Comparison of ENCODE assay signal across 18 cellular contexts in the genomic region with DNA sequence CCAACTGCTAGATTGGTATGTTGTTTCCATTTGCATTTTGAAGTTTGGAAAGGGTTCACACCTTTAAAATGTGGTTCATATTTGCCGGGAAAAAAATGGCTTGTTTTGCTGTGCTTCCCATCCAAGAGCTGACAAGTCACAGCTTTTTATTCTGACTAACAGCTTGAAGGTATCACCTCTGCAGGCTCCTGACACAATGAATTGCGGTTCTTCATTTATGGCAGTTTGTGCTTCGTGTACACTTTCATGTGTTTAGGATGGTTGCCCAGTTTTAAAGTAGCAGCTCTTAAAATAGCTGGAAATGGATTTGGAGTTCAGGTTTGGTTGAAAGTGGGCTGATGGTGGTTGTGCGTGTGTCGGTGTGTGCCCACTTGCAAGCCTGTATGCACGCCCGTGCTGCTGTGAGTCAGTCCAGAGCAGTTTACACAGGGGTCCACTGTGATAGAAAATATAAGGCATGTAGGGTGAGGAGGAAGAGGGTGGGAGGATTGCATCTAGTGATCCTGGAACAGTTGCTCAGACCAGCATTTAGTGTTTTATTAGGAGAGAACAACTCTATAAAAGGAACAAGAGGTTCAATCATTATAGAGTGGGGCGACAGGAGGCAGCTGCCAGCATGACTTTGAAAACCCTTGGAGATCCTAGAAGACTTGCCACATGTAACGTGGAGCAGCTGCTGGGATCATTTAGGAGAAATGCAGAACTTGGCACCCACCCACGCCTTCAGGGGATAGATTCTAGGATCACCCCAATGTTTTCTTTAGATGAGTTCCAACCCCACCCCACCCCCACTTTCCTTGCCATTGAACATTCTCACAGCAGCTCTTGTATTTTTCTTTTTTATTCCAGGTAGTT.
DNase-seq lines count a peak whose midpoint lies in the region; ATAC-seq and TF ChIP-seq lines count a peak whose summit lies in the region.
"Had no signal": no experiment of that assay in that cellular context is flagged by ENCODE, and none has a peak within 500 bp of the region (broad histone marks: within the 10 kb centered on the region; RNA-seq: fewer than 3 reads in every experiment).

No MANE protein-coding gene starts in this region.

- H3K27ac ChIP-seq in right atrium auricular region (no peak overlapping the region), coronary artery (no peak overlapping the region), tibial nerve (no peak overlapping the region)
- H3K27ac ChIP-seq: thyroid gland had no signal

- H3K27me3 ChIP-seq in right atrium auricular region: no peaks in the 10 kb centered on the region
- no peaks in the 10 kb centered on the region for H3K27me3 ChIP-seq in tibial nerve
- H3K27me3 ChIP-seq: thyroid gland had no signal

- H3K4me3 ChIP-seq in right atrium auricular region (no peak overlapping the region), coronary artery (peak overlapping the region; percentile 1), tibial nerve (no peak overlapping the region)
- H3K4me3 ChIP-seq: thyroid gland had no signal

- TF ChIP-seq CTCF in right atrium auricular region (IDR thresholded peaks at IDR 0.05) (no peak), coronary artery (IDR thresholded peaks at IDR 0.05) (no peak), tibial nerve (IDR thresholded peaks at IDR 0.05) (no peak)

- intact Hi-C loops in Right ventricle myocardium superior (cut with DNase I): no loop called here

- TF ChIP-seq POLR2A in tibial nerve (IDR thresholded peaks at IDR 0.05): no peak

- H3K36me3 ChIP-seq in right atrium auricular region (no peaks in the 10 kb centered on the region), tibial nerve (no peaks in the 10 kb centered on the region)
- H3K36me3 ChIP-seq: thyroid gland had no signal

- peaks cover 0 to 11% of the 10 kb centered on the region in 2 donors for H3K4me1 ChIP-seq in right atrium auricular region
- H3K4me1 ChIP-seq in tibial nerve: peaks cover 0 to 7% (median 0%) of the 10 kb centered on the region in 4 donors

- 57 to 63% methylated on average over 10 of the region's 10 CpGs for WGBS in tibial nerve, 2 donors

- DNase-seq in Right ventricle myocardium superior (no peak), right atrium auricular region (ENCODE audit: low spot score) (no peak), coronary artery (ENCODE audit: low spot score) (no peak), middle frontal gyrus (ENCODE audit: extremely low spot score, low spot score) (peak; percentile 34), NCI-H510A (lab: John Stamatoyannopoulos, UW) (no peak), globus pallidus (ENCODE audit: low spot score) (no peak), tibial nerve (ENCODE audit: low spot score in 2 of 2) (no peak)
- DNase-seq: activated CD4-positive, alpha-beta T cell treated with anti-CD3 and anti-CD28 coated beads for 4 hours; activated naive CD4-positive, alpha-beta T cell treated with anti-CD3 and anti-CD28 coated beads, Interleukin-2, amount 10 ng/mL, durations not matched to agents 7 days and 5 days; CD4-positive, alpha-beta memory T cell; dermis blood vessel endothelial cell; MV-4-11; right cardiac atrium; SHP77; stimulated activated CD4-positive, alpha-beta T cell treated with anti-CD3 and anti-CD28 coated beads, Interleukin-2, amount 100 ng/mL, for 48 hours; T1000; thyroid gland had no signal

- TF ChIP-seq EP300 in tibial nerve (IDR thresholded peaks at IDR 0.05): no peak

- no peaks in the 10 kb centered on the region for H3K9me3 ChIP-seq in right atrium auricular region
- H3K9me3 ChIP-seq in tibial nerve: no peaks in the 10 kb centered on the region
- H3K9me3 ChIP-seq: thyroid gland had no signal

- ATAC-seq in Right ventricle myocardium superior (ENCODE audit: poor library complexity) (peak; percentile 27), HG02678 (IDR thresholded peaks at IDR 0.05; ENCODE audit: unreplicated experiment) (no peak)
